ENCODE assay signal across 30 cellular contexts in genomic region chr2:3202926-3203325, GRCh38.
DNase-seq lines count a peak whose midpoint lies in the region; ATAC-seq, FAIRE-seq and TF ChIP-seq lines count a peak whose summit lies in the region.
"Had no signal": no experiment of that assay in that cellular context is flagged by ENCODE, and none has a peak within 500 bp of the region (broad histone marks: within the 10 kb centered on the region; RNA-seq: fewer than 3 reads in every experiment).

No MANE protein-coding gene starts in this region.

- DNase-seq in activated CD4-positive, alpha-beta T cell treated with anti-CD3 and anti-CD28 coated beads, Interleukin-2, amount 10 ng/mL, durations not matched to agents 24 days and 14 days: no peak
- DNase-seq in activated CD4-positive, alpha-beta T cell treated with anti-CD3 and anti-CD28 coated beads for 4 hours: no peak
- no peak for DNase-seq in GM23338 (ENCODE audit: low spot score)
- DNase-seq in GM12878 (ENCODE audit: low read depth, low spot score): no peak
- peak; percentile 78 for DNase-seq in osteoblast (ENCODE audit: insufficient read length, low spot score, missing footprints)
- no peak for DNase-seq in pancreas
- DNase-seq: Calu3; CD8-positive, alpha-beta memory T cell; DMS153; DND-41; GM23248; HFFc6; KBM-7; MV-4-11; NCI-H1105; NCI-H1436 treated with DMSO at 0.1 percent for 48 hours; NCI-H187 treated with DMSO at 0.1 percent for 48 hours; NCI-H524; NCI-H82; NK-92 treated with Interleukin-12 subunit alpha and Interleukin-12 subunit beta, amount 100 ng/mL, for 24 hours; PC-3 had no signal

- no peaks in the 10 kb centered on the region for H3K4me1 ChIP-seq in GM23338 (ENCODE audit: insufficient read depth)
- no peaks in the 10 kb centered on the region for H3K4me1 ChIP-seq in GM12878 (ENCODE audit: control insufficient read depth, insufficient read depth, low read length)
- no peaks in the 10 kb centered on the region for H3K4me1 ChIP-seq in osteoblast (ENCODE audit: insufficient read depth, low read length)
- no peaks in the 10 kb centered on the region for H3K4me1 ChIP-seq in pancreas
- H3K4me1 ChIP-seq: HAP-1, SJSA1 had no signal

- H3K4me3 Mint-ChIP-seq in activated CD4-positive, alpha-beta T cell treated with anti-CD3 and anti-CD28 coated beads, Interleukin-2, amount 10 ng/mL, durations not matched to agents 24 days and 14 days: no peak overlapping the region
- H3K4me3 Mint-ChIP-seq in GM23338: no peak overlapping the region
- H3K4me3 Mint-ChIP-seq: B cell; CD8-positive, alpha-beta memory T cell; HFFc6 had no signal

- TF ChIP-seq EP300 in GM12878 (IDR thresholded peaks at IDR 0.05; ENCODE audit: borderline replicate concordance in 1 of 2, control insufficient read depth in 1 of 2, low read depth in 2 of 2, low read length in 2 of 2): no peak

- RAD21 ChIA-PET in GM12878 (lab: Charles Lee; ENCODE audit: unreplicated experiment): interaction anchor here (1.3 to 1.5 kb wide), 2 partner anchors 20 to 50 kb away, joined by 5 to 6 read pairs; no protein-coding TSS in a partner anchor

- no peak for ATAC-seq in GM23338
- ATAC-seq in GM12878: no peak
- no peak for ATAC-seq in HG02981 (IDR thresholded peaks at IDR 0.05; ENCODE audit: unreplicated experiment)
- no peak for ATAC-seq in pancreas
- no peak for ATAC-seq in HG03139 (IDR thresholded peaks at IDR 0.05; ENCODE audit: unreplicated experiment)
- ATAC-seq: PC-3, Right ventricle myocardium inferior had no signal

- no peak for TF ChIP-seq RAD21 in GM12878 (IDR thresholded peaks at IDR 0.05; ENCODE audit: insufficient read depth, low read depth, low read length)

- H3K36me3 ChIP-seq in GM23338 (ENCODE audit: insufficient read depth): no peaks in the 10 kb centered on the region
- peaks cover 0 to 4% of the 10 kb centered on the region in 2 experiments; a peak in 1 of 4 replicates for H3K36me3 ChIP-seq in GM12878 (ENCODE audit: control insufficient read depth in 2 of 2, insufficient read depth in 2 of 2, low read length in 1 of 2)
- H3K36me3 ChIP-seq in osteoblast (ENCODE audit: insufficient read depth, low read length): no peaks in the 10 kb centered on the region
- no peaks in the 10 kb centered on the region for H3K36me3 ChIP-seq in pancreas
- H3K36me3 ChIP-seq: HAP-1, SJSA1 had no signal

- POLR2A ChIA-PET in GM12878 (lab: Charles Lee): no interaction called here

- H3K4me3 ChIP-seq in GM23338: no peak overlapping the region
- H3K4me3 ChIP-seq in GM12878: no peak overlapping the region
- H3K4me3 ChIP-seq in osteoblast (ENCODE audit: insufficient read depth, low read length): no peak overlapping the region
- no peak overlapping the region for H3K4me3 ChIP-seq in pancreas
- H3K4me3 ChIP-seq: GM23248, HAP-1, SJSA1 had no signal

- TF ChIP-seq CTCF in GM23338 (conservative IDR thresholded peaks at IDR 0.05; ENCODE audit: low read depth in 2 of 2) (no peak), GM12878 (IDR thresholded peaks at IDR 0.05 in 2 of 3, conservative IDR thresholded peaks at IDR 0.05 in 1 of 3; ENCODE audit: control insufficient read depth in 2 of 3, extremely low read depth in 1 of 3, insufficient read depth in 1 of 3, low read depth in 3 of 3, low read length in 3 of 3) (no peak), osteoblast (IDR thresholded peaks at IDR 0.05; ENCODE audit: extremely low read depth, low read depth, low read length) (no peak), pancreas (IDR thresholded peaks at IDR 0.05) (no peak)

- H3K27me3 Mint-ChIP-seq in activated CD4-positive, alpha-beta T cell treated with anti-CD3 and anti-CD28 coated beads, Interleukin-2, amount 10 ng/mL, durations not matched to agents 24 days and 14 days: no peaks in the 10 kb centered on the region
- peaks cover 10% of the 10 kb centered on the region for H3K27me3 Mint-ChIP-seq in GM23338 (ENCODE audit: insufficient read depth, low read depth, poor library complexity)
- H3K27me3 Mint-ChIP-seq: B cell; CD8-positive, alpha-beta memory T cell had no signal

- H3K9ac ChIP-seq in GM12878 (ENCODE audit: control insufficient read depth, insufficient read depth, low read length): no peak overlapping the region
- H3K9ac ChIP-seq: GM23248 had no signal

- H3K4me2 ChIP-seq in GM23338 (no peak overlapping the region), GM12878 (ENCODE audit: control insufficient read depth, insufficient read depth) (no peak overlapping the region), osteoblast (ENCODE audit: insufficient read depth, low read length) (no peak overlapping the region)

- H4K20me1 ChIP-seq in GM23338 (replicated peaks; ENCODE audit: insufficient read depth) (no peaks in the 10 kb centered on the region), GM12878 (ENCODE audit: control insufficient read depth, insufficient read depth) (no peaks in the 10 kb centered on the region), osteoblast (ENCODE audit: insufficient read depth, low read length) (no peaks in the 10 kb centered on the region)

- H3K4me1 Mint-ChIP-seq in activated CD4-positive, alpha-beta T cell treated with anti-CD3 and anti-CD28 coated beads, Interleukin-2, amount 10 ng/mL, durations not matched to agents 24 days and 14 days: peaks cover 3% of the 10 kb centered on the region
- H3K4me1 Mint-ChIP-seq in GM23338: peaks cover 39% of the 10 kb centered on the region
- H3K4me1 Mint-ChIP-seq: B cell had no signal

- no peak overlapping the region for H2AFZ ChIP-seq in GM23338
- H2AFZ ChIP-seq in GM12878 (ENCODE audit: control insufficient read depth, low read depth, low read length): no peak overlapping the region
- no peak overlapping the region for H2AFZ ChIP-seq in osteoblast (ENCODE audit: low read length)
- H2AFZ ChIP-seq: GM23248 had no signal

- H3F3A ChIP-seq in GM23338 (replicated peaks; ENCODE audit: low read depth): no peaks in the 10 kb centered on the region

- WGBS in GM12878 (ENCODE audit: insufficient coverage, insufficient replicate concordance, low lambda C conversion rate, missing lambda C conversion rate): over 99% methylated on average over 9 of the region's 9 CpGs
- WGBS in pancreas, 2 donors: 89 to 91% methylated on average over 9 of the region's 9 CpGs

- no TSS peak for BruUV-seq in GM12878 (replicated peaks; lab: Mats Ljungman, UMichigan)

- H3K79me2 ChIP-seq in GM23338 (replicated peaks; ENCODE audit: insufficient read depth) (no peaks in the 10 kb centered on the region), GM12878 (ENCODE audit: control insufficient read depth, insufficient read depth, low read length) (no peaks in the 10 kb centered on the region), osteoblast (ENCODE audit: insufficient read depth, low read length) (no peaks in the 10 kb centered on the region)

- CTCF ChIA-PET in GM12878 (lab: Yijun Ruan, JAX): interaction anchor here (0.6 kb wide), 1 partner anchor 50 kb away, joined by 3 read pairs; no protein-coding TSS in a partner anchor

- no peaks in the 10 kb centered on the region; the same call in 2 of the 3 replicates for H3K9me3 ChIP-seq in GM12878 (replicated peaks; ENCODE audit: control insufficient read depth, insufficient read depth, low read length)
- no peaks in the 10 kb centered on the region for H3K9me3 ChIP-seq in osteoblast (ENCODE audit: low read depth, low read length)
- H3K9me3 ChIP-seq in pancreas: no peaks in the 10 kb centered on the region
- H3K9me3 ChIP-seq: HAP-1, SJSA1 had no signal

- FAIRE-seq in GM12878 (lab: Jason Lieb, UNC) (no peak), pancreas (lab: Jason Lieb, UNC) (no peak)
- FAIRE-seq: GM18507 had no signal

- in situ Hi-C loops in GM12878 (cut with MboI): no loop called here

- intact Hi-C loops in activated CD4-positive, alpha-beta T cell treated with anti-CD3 and anti-CD28 coated beads, Interleukin-2, amount 10 ng/mL, durations not matched to agents 24 days and 14 days (cut with micrococcal nuclease): no loop called here
- intact Hi-C loops in GM12878 (cut with micrococcal nuclease; ENCODE audit: unreplicated experiment) (no loop called here), pancreas (cut with DNase I) (no loop called here)

- H3K27me3 ChIP-seq in GM23338 (ENCODE audit: insufficient read depth) (no peaks in the 10 kb centered on the region), GM12878 (replicated peaks in 1 of 2; ENCODE audit: control insufficient read depth in 2 of 2, insufficient read depth in 2 of 2, low read length in 1 of 2) (no peaks in the 10 kb centered on the region), osteoblast (ENCODE audit: insufficient read depth, low read length) (no peaks in the 10 kb centered on the region), pancreas (no peaks in the 10 kb centered on the region)
- H3K27me3 ChIP-seq: SJSA1 had no signal

- H3K9me2 ChIP-seq in GM23338 (ENCODE audit: insufficient read depth): no peaks in the 10 kb centered on the region

- H3K36me3 Mint-ChIP-seq in activated CD4-positive, alpha-beta T cell treated with anti-CD3 and anti-CD28 coated beads, Interleukin-2, amount 10 ng/mL, durations not matched to agents 24 days and 14 days (ENCODE audit: low read depth): peaks cover 8% of the 10 kb centered on the region
- peaks cover 23% of the 10 kb centered on the region for H3K36me3 Mint-ChIP-seq in GM23338 (ENCODE audit: low read depth)

- H3K27ac ChIP-seq in GM23338 (ENCODE audit: low read depth) (no peak overlapping the region), GM12878 (ENCODE audit: control insufficient read depth, insufficient read depth) (no peak overlapping the region), osteoblast (ENCODE audit: low read depth, low read length) (no peak overlapping the region), pancreas (no peak overlapping the region)
- H3K27ac ChIP-seq: 22Rv1, C4-2B, GM23248, SJSA1 had no signal

- no peak for TF ChIP-seq POLR2A in GM12878 (IDR thresholded peaks at IDR 0.05; ENCODE audit: low read depth, low read length)

- no peaks in the 10 kb centered on the region for H3K9me3 Mint-ChIP-seq in activated CD4-positive, alpha-beta T cell treated with anti-CD3 and anti-CD28 coated beads, Interleukin-2, amount 10 ng/mL, durations not matched to agents 24 days and 14 days
- peaks cover 18% of the 10 kb centered on the region for H3K9me3 Mint-ChIP-seq in GM23338
- H3K9me3 Mint-ChIP-seq: CD8-positive, alpha-beta memory T cell; HFFc6 had no signal

- SMC1A ChIA-PET in GM12878 (lab: Charles Lee; ENCODE audit: uncharacterized antibody, unreplicated experiment): no interaction called here

- peak overlapping the region; percentile 59 for H3K27ac Mint-ChIP-seq in activated CD4-positive, alpha-beta T cell treated with anti-CD3 and anti-CD28 coated beads, Interleukin-2, amount 10 ng/mL, durations not matched to agents 24 days and 14 days
- H3K27ac Mint-ChIP-seq in GM23338: peak overlapping the region; percentile 5; the same call in 1 of the 2 replicates
- H3K27ac Mint-ChIP-seq: B cell, HFFc6 had no signal

TF ChIP-seq in GM23338, 12 proteins besides CTCF, POLR2A, EP300 and RAD21 (continues in another document):
- TF ChIP-seq NANOG (IDR thresholded peaks at IDR 0.05; ENCODE audit: borderline replicate concordance) (no peak), ZNF331 (CRISPR knock-in tag; IDR thresholded peaks at IDR 0.05; ENCODE audit: low read depth) (no peak)

TF ChIP-seq in GM12878, 131 proteins besides CTCF, POLR2A, EP300 and RAD21:
- 0 out of 2 replicates have a peak, but pooled peaks have one; percentile 15 for TF ChIP-seq NFIC (IDR thresholded peaks at IDR 0.05; ENCODE audit: low read depth, low read length)
- TF ChIP-seq FOS (IDR thresholded peaks at IDR 0.05; ENCODE audit: borderline replicate concordance, extremely low read depth, insufficient read length): no peak
